In the genomic region with DNA sequence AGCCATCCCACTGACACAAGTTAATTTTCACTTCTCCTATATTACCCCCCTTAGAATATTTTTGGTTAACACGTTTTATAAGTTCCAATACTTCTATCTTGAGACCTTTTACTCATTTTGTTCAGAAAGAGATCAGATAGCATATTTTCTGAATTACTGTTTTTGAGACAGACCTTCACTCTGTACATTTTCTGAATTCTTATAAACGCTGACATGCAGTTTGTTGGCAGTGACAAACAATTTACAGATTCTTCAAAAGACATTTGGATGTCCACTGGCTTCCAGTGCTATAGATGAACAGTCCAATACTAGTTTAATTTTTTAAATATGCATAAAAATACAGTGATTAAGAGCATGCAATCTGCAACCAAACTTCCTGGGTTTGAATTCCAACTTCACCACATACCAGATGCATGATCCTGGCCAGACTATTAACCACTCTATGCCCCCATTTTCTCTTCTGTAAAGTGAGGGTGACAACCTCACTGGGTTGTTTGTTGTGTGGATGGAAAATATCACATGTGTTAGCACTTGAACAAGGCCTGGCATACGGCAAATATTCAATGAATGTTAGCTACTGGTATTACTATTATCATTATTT, we compare ENCODE assay signal across 27 cellular contexts.
DNase-seq lines count a peak whose midpoint lies in the region; ATAC-seq and TF ChIP-seq lines count a peak whose summit lies in the region.
"Had no signal": no experiment of that assay in that cellular context is flagged by ENCODE, and none has a peak within 500 bp of the region (broad histone marks: within the 10 kb centered on the region; RNA-seq: fewer than 3 reads in every experiment).

No MANE protein-coding gene starts in this region.

- no peak for TF ChIP-seq POLR2A in body of pancreas (IDR thresholded peaks at IDR 0.05)

- H3K36me3 ChIP-seq in body of pancreas (replicated peaks in 1 of 2; ENCODE audit: insufficient read depth in 1 of 2, low read depth in 2 of 2), result no peaks in the 10 kb centered on the region
- H3K36me3 ChIP-seq: prostate gland, SJSA1 had no signal

- no peaks in the 10 kb centered on the region for H3K9me3 Mint-ChIP-seq in stimulated activated effector memory CD8-positive, alpha-beta T cell treated with anti-CD3 and anti-CD28 coated beads, Interleukin-12 subunit alpha, Interleukin-12 subunit beta, amount 100 ng/mL, for 72 hours
- H3K9me3 Mint-ChIP-seq: activated CD4-positive, alpha-beta memory T cell treated with anti-CD3 and anti-CD28 coated beads, Interleukin-2, amount 10 ng/mL, durations not matched to agents 7 days and 5 days; activated naive CD8-positive, alpha-beta T cell treated with anti-CD3 and anti-CD28 coated beads for 36 hours; CD4-positive, alpha-beta memory T cell; neural progenitor cell had no signal

- H3K4me3 Mint-ChIP-seq in T-helper 17 cell, result no peak overlapping the region
- no peak overlapping the region for H3K4me3 Mint-ChIP-seq in stimulated activated effector memory CD8-positive, alpha-beta T cell treated with anti-CD3 and anti-CD28 coated beads, Interleukin-12 subunit alpha, Interleukin-12 subunit beta, amount 100 ng/mL, for 72 hours
- H3K4me3 Mint-ChIP-seq: activated CD4-positive, alpha-beta memory T cell treated with anti-CD3 and anti-CD28 coated beads, Interleukin-2, amount 10 ng/mL, durations not matched to agents 7 days and 5 days; activated naive CD8-positive, alpha-beta T cell treated with anti-CD3 and anti-CD28 coated beads for 36 hours; neural progenitor cell had no signal

- no peaks in the 10 kb centered on the region for H3K27me3 ChIP-seq in body of pancreas
- H3K27me3 ChIP-seq: neural progenitor cell, SJSA1, testis had no signal

- no peak overlapping the region for H3K27ac ChIP-seq in body of pancreas
- H3K27ac ChIP-seq: epithelial cell of prostate, neural progenitor cell, prostate gland, SJSA1, testis had no signal

- H3K36me3 Mint-ChIP-seq in T-helper 17 cell (ENCODE audit: low read depth), result peaks cover 16% of the 10 kb centered on the region
- peaks cover 11% of the 10 kb centered on the region for H3K36me3 Mint-ChIP-seq in stimulated activated effector memory CD8-positive, alpha-beta T cell treated with anti-CD3 and anti-CD28 coated beads, Interleukin-12 subunit alpha, Interleukin-12 subunit beta, amount 100 ng/mL, for 72 hours

- no peaks in the 10 kb centered on the region for H3K4me1 ChIP-seq in body of pancreas
- H3K4me1 ChIP-seq: neural progenitor cell, prostate gland, SJSA1, testis had no signal

- 76 to 81% methylated on average over 3 of the region's 3 CpGs for WGBS in body of pancreas, 2 donors

- H3K27ac Mint-ChIP-seq in T-helper 17 cell, result peak overlapping the region; percentile 43
- peak overlapping the region; percentile 83 for H3K27ac Mint-ChIP-seq in stimulated activated effector memory CD8-positive, alpha-beta T cell treated with anti-CD3 and anti-CD28 coated beads, Interleukin-12 subunit alpha, Interleukin-12 subunit beta, amount 100 ng/mL, for 72 hours
- H3K27ac Mint-ChIP-seq: activated CD4-positive, alpha-beta memory T cell treated with anti-CD3 and anti-CD28 coated beads, Interleukin-2, amount 10 ng/mL, durations not matched to agents 7 days and 5 days; neural progenitor cell had no signal

- H3K27me3 Mint-ChIP-seq in T-helper 17 cell, result no peaks in the 10 kb centered on the region
- H3K27me3 Mint-ChIP-seq: activated CD4-positive, alpha-beta memory T cell treated with anti-CD3 and anti-CD28 coated beads, Interleukin-2, amount 10 ng/mL, durations not matched to agents 7 days and 5 days; activated naive CD8-positive, alpha-beta T cell treated with anti-CD3 and anti-CD28 coated beads for 36 hours; CD4-positive, alpha-beta memory T cell had no signal

- DNase-seq in GM03348 (ENCODE audit: low spot score), result peak; percentile 52
- no peak for DNase-seq in T-helper 17 cell
- DNase-seq in fibroblast of mammary gland (ENCODE audit: low read depth), result peak; percentile 8
- DNase-seq in stimulated activated effector memory CD8-positive, alpha-beta T cell treated with anti-CD3 and anti-CD28 coated beads, Interleukin-12 subunit alpha, Interleukin-12 subunit beta, amount 100 ng/mL, for 72 hours (ENCODE audit: low spot score in 2 of 2), result no peak
- DNase-seq in body of pancreas, result no peak
- no peak for DNase-seq in CD1c-positive myeloid dendritic cell (ENCODE audit: extremely low spot score)
- DNase-seq: activated CD4-positive, alpha-beta memory T cell treated with anti-CD3 and anti-CD28 coated beads, Interleukin-2, amount 10 ng/mL, durations not matched to agents 7 days and 5 days; activated CD4-positive, CD25-positive, alpha-beta regulatory T cell treated with anti-CD3 and anti-CD28 coated beads, Interleukin-2, amount 50 U/mL, for 72 hours; activated CD8-positive, alpha-beta memory T cell treated with anti-CD3 and anti-CD28 coated beads, Interleukin-2, amount 50 U/mL, for 48 hours; activated effector memory CD4-positive, alpha-beta T cell treated with Interleukin-2 at 50 U/mL for 16 hours; activated naive CD8-positive, alpha-beta T cell treated with anti-CD3 and anti-CD28 coated beads for 36 hours; AML-193; CD4-positive, alpha-beta memory T cell; left colon; mammary epithelial cell; NCI-H1417 treated with DMSO at 0.1 percent for 48 hours; NCI-H2081 treated with DMSO at 0.1 percent for 48 hours; NCI-H345; stimulated activated naive CD4-positive, alpha-beta T cell treated with Interleukin-2 at 50 U/mL for 16 hours; T-helper 1 cell; testis had no signal

- H3K4me1 Mint-ChIP-seq in T-helper 17 cell, result peaks cover 27% of the 10 kb centered on the region
- peaks cover 39% of the 10 kb centered on the region for H3K4me1 Mint-ChIP-seq in stimulated activated effector memory CD8-positive, alpha-beta T cell treated with anti-CD3 and anti-CD28 coated beads, Interleukin-12 subunit alpha, Interleukin-12 subunit beta, amount 100 ng/mL, for 72 hours

- intact Hi-C loops in body of pancreas (cut with DNase I), result no loop called here

- ATAC-seq in T-helper 17 cell, result no peak
- no peak for ATAC-seq in stimulated activated effector memory CD8-positive, alpha-beta T cell treated with anti-CD3 and anti-CD28 coated beads, Interleukin-12 subunit alpha, Interleukin-12 subunit beta, amount 100 ng/mL, for 72 hours
- no peak for ATAC-seq in body of pancreas
- ATAC-seq in HG03342 (IDR thresholded peaks at IDR 0.05; ENCODE audit: unreplicated experiment), result no peak
- ATAC-seq: K562, left colon had no signal

- no peaks in the 10 kb centered on the region for H3K9me3 ChIP-seq in T-helper 17 cell (ENCODE audit: control insufficient read depth, low read length, poor library complexity, severe bottlenecking)
- H3K9me3 ChIP-seq in body of pancreas, result no peaks in the 10 kb centered on the region
- H3K9me3 ChIP-seq: prostate gland, SJSA1, testis had no signal

- TF ChIP-seq CTCF in fibroblast of mammary gland (conservative IDR thresholded peaks at IDR 0.05; ENCODE audit: control insufficient read depth, insufficient read depth, low read depth, low read length) (no peak), body of pancreas (IDR thresholded peaks at IDR 0.05) (no peak)

- H3K4me3 ChIP-seq in fibroblast of mammary gland (ENCODE audit: control insufficient read depth, low read depth, low read length), result no peak overlapping the region
- H3K4me3 ChIP-seq in body of pancreas, result no peak overlapping the region
- H3K4me3 ChIP-seq: K562, neural progenitor cell, prostate gland, SJSA1, testis had no signal

Comparison
In these comparisons a context has a peak if more than half of its experiments do, and no peak if none do; other contexts are left out.
1. DNase-seq: peak in GM03348 (single experiment) and fibroblast of mammary gland (single experiment); none in T-helper 17 cell (0 of 3), stimulated activated effector memory CD8-positive, alpha-beta T cell treated with anti-CD3 and anti-CD28 coated beads, Interleukin-12 subunit alpha, Interleukin-12 subunit beta, amount 100 ng/mL, for 72 hours (0 of 2), body of pancreas (0 of 4) and CD1c-positive myeloid dendritic cell (single experiment).